ENCODE assay signal across 8 cellular contexts in genomic region chr2:25567406-25567805, GRCh38.
DNase-seq lines count a peak whose midpoint lies in the region; ATAC-seq lines count a peak whose summit lies in the region.

No MANE protein-coding gene starts in this region.

- peaks cover 5% of the 10 kb centered on the region for H3K36me3 Mint-ChIP-seq in T-helper 1 cell treated with Interleukin-12 subunit alpha and Interleukin-12 subunit beta and Interleukin-4 antibody, amounts not matched to agents 30 μg/mL and 1 μg/mL, for 36 hours (ENCODE audit: low read depth)

- no peaks in the 10 kb centered on the region for H3K9me3 Mint-ChIP-seq in T-helper 1 cell treated with Interleukin-12 subunit alpha and Interleukin-12 subunit beta and Interleukin-4 antibody, amounts not matched to agents 30 μg/mL and 1 μg/mL, for 36 hours
- no peaks in the 10 kb centered on the region for H3K9me3 Mint-ChIP-seq in stimulated activated naive CD8-positive, alpha-beta T cell treated with anti-CD3 and anti-CD28 coated beads, Interleukin-15, amount 100 ng/mL, for 72 hours

- H3K27me3 Mint-ChIP-seq in T-helper 1 cell treated with Interleukin-12 subunit alpha and Interleukin-12 subunit beta and Interleukin-4 antibody, amounts not matched to agents 30 μg/mL and 1 μg/mL, for 36 hours (ENCODE audit: low read depth), result no peaks in the 10 kb centered on the region
- no peaks in the 10 kb centered on the region for H3K27me3 Mint-ChIP-seq in stimulated activated naive CD8-positive, alpha-beta T cell treated with anti-CD3 and anti-CD28 coated beads, Interleukin-15, amount 100 ng/mL, for 72 hours

- H3K4me3 Mint-ChIP-seq in T-helper 1 cell treated with Interleukin-12 subunit alpha and Interleukin-12 subunit beta and Interleukin-4 antibody, amounts not matched to agents 30 μg/mL and 1 μg/mL, for 36 hours, result no peak overlapping the region
- H3K4me3 Mint-ChIP-seq in stimulated activated naive CD8-positive, alpha-beta T cell treated with anti-CD3 and anti-CD28 coated beads, Interleukin-15, amount 100 ng/mL, for 72 hours, result no peak overlapping the region

- peaks cover 13% of the 10 kb centered on the region for H3K4me1 Mint-ChIP-seq in T-helper 1 cell treated with Interleukin-12 subunit alpha and Interleukin-12 subunit beta and Interleukin-4 antibody, amounts not matched to agents 30 μg/mL and 1 μg/mL, for 36 hours (ENCODE audit: low read depth)
- peaks cover 7% of the 10 kb centered on the region for H3K4me1 Mint-ChIP-seq in stimulated activated naive CD8-positive, alpha-beta T cell treated with anti-CD3 and anti-CD28 coated beads, Interleukin-15, amount 100 ng/mL, for 72 hours

- peak overlapping the region; percentile 22 for H3K27ac Mint-ChIP-seq in T-helper 1 cell treated with Interleukin-12 subunit alpha and Interleukin-12 subunit beta and Interleukin-4 antibody, amounts not matched to agents 30 μg/mL and 1 μg/mL, for 36 hours
- H3K27ac Mint-ChIP-seq in stimulated activated naive CD8-positive, alpha-beta T cell treated with anti-CD3 and anti-CD28 coated beads, Interleukin-15, amount 100 ng/mL, for 72 hours, result no peak overlapping the region

- DNase-seq in SIG-M5 treated with dmso at 0.1 percent for 504 hours (lab: John Stamatoyannopoulos, UW; ENCODE audit: unreplicated experiment) (peak; percentile 80), SIG-M5 (lab: John Stamatoyannopoulos, UW) (no peak), HS-5 (ENCODE audit: low read depth) (peak; percentile 14), globus pallidus (ENCODE audit: low spot score) (peak; percentile 71), COR-L47 (lab: John Stamatoyannopoulos, UW) (no peak), UCSD-AML1 (lab: John Stamatoyannopoulos, UW; ENCODE audit: unreplicated experiment) (no peak)
- no peak for DNase-seq in stimulated activated naive CD8-positive, alpha-beta T cell treated with anti-CD3 and anti-CD28 coated beads, Interleukin-15, amount 100 ng/mL, for 72 hours

- ATAC-seq in stimulated activated naive CD8-positive, alpha-beta T cell treated with anti-CD3 and anti-CD28 coated beads, Interleukin-15, amount 100 ng/mL, for 72 hours, result peak; percentile 60

Comparison
In these comparisons a context has a peak if more than half of its experiments do, and no peak if none do; other contexts are left out.
1. DNase-seq: peak in SIG-M5 treated with dmso at 0.1 percent for 504 hours (single experiment), HS-5 (single experiment) and globus pallidus (single experiment); none in SIG-M5 (single experiment), stimulated activated naive CD8-positive, alpha-beta T cell treated with anti-CD3 and anti-CD28 coated beads, Interleukin-15, amount 100 ng/mL, for 72 hours (0 of 2), COR-L47 (single experiment) and UCSD-AML1 (single experiment).